12 cellular contexts compared by ENCODE assay signal in genomic region chr2:3099145-3099859, GRCh38.
"Had no signal": no experiment of that assay in that cellular context is flagged by ENCODE, and none has a peak within 500 bp of the region (broad histone marks: within the 10 kb centered on the region; RNA-seq: fewer than 3 reads in every experiment).

No MANE protein-coding gene starts in this region.

- H3K36me3 ChIP-seq: prostate gland had no signal

- H3K27ac ChIP-seq: foreskin keratinocyte, prostate gland had no signal

- ATAC-seq: activated naive CD8-positive, alpha-beta T cell treated with anti-CD3 and anti-CD28 coated beads, Interleukin-2, amount 50 U/mL, for 24 hours; activated T-helper 17 cell treated with anti-CD3 and anti-CD28 coated beads, Interleukin-2, amount 50 U/mL, for 72 hours; foreskin keratinocyte; sciatic nerve had no signal

- DNase-seq: activated CD4-positive, alpha-beta T cell treated with anti-CD3 and anti-CD28 coated beads, Interleukin-2, amount 50 U/mL, for 4 hours; activated naive CD4-positive, alpha-beta T cell treated with anti-CD3 and anti-CD28 coated beads for 36 hours; activated naive CD8-positive, alpha-beta T cell treated with anti-CD3 and anti-CD28 coated beads, Interleukin-2, amount 50 U/mL, for 24 hours; aorta; effector CD8-positive, alpha-beta T cell; foreskin keratinocyte; kidney glomerular epithelial cell; nephron progenitor cell; stimulated activated naive CD8-positive, alpha-beta T cell treated with anti-CD3 and anti-CD28 coated beads, Interleukin-15, amount 100 ng/mL, for 72 hours had no signal

- H3K9me3 ChIP-seq: prostate gland had no signal

- H3K4me3 ChIP-seq: prostate gland had no signal

- H3K4me1 ChIP-seq: foreskin keratinocyte, prostate gland had no signal

- H3K27me3 ChIP-seq: foreskin keratinocyte had no signal
